Comparison of ENCODE assay signal across 8 cellular contexts in the genomic region with DNA sequence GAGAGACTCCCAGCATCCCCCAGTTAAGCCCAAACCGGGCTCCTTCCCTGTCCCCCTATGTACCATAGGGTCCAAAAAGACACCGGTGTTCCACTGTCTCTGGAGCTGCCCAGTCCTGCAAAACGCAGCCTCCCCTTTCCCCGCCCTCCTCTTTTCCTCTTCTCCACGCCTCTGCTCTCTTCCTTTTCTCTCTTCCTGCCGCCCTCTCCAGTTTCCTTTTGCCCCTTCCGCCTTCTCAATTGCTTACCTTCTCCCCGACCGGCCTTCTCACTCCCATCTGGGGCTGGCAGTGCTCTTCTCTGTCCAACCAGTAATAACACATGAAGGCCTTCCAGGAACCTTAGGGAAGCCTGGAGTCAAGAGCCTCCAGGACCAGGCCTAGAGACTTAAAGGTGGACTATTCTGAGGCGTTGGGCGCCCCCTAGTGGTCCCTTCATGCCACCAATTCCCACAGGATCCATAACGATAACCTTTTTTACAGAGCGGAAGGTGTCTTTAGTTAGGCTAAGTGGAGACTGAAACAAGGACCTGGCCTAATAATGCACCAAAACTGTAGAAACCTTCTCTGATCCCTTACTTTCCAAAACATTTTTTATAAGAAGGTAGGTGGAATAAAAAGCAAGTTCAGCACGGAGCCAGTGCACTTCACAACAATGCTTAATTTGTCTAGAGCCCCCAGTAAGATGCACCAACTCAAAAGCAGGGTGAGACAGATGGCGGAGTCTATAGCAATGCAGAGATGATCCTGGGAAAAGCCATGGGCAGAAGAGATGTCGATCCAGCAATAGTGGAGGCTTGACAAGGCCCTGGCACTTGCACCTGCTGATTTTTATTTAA. TPM values are rescaled to one million over a fixed set of nuclear protein-coding genes. Genes with fewer than 3 reads are reported as not detected.
DNase-seq lines count a peak whose midpoint lies in the region; ATAC-seq and TF ChIP-seq lines count a peak whose summit lies in the region.

No MANE protein-coding gene starts in this region.

- H3K36me3 Mint-ChIP-seq in activated T-helper 17 cell treated with anti-CD3 and anti-CD28 coated beads, Interleukin-2, amount 50 U/mL, for 72 hours (ENCODE audit: low read depth), result no peaks in the 10 kb centered on the region

- H3K36me3 ChIP-seq in KMS-11 (ENCODE audit: insufficient read depth), result no peaks in the 10 kb centered on the region
- H3K36me3 ChIP-seq in thyroid gland, result no peaks in the 10 kb centered on the region

- TF ChIP-seq CTCF in AG09309 (IDR thresholded peaks at IDR 0.05; ENCODE audit: control insufficient read depth, insufficient read depth, low read depth, low read length, missing control alignments) (peak; percentile 93), KMS-11 (conservative IDR thresholded peaks at IDR 0.05; ENCODE audit: low read depth, low read length) (peak; percentile 98), foreskin keratinocyte (conservative IDR thresholded peaks at IDR 0.05) (peak; percentile 76), omental fat pad (IDR thresholded peaks at IDR 0.05) (peak in 2 of 3 donors; percentile 6 to 16), thyroid gland (IDR thresholded peaks at IDR 0.05) (peak; percentile 57 to 87 (median 80))

- H3K79me2 ChIP-seq in KMS-11 (ENCODE audit: insufficient read depth, low read depth), result no peaks in the 10 kb centered on the region

- peak overlapping the region; percentile 28 for H2AFZ ChIP-seq in KMS-11 (ENCODE audit: low read depth)

- peak; percentile 34 for DNase-seq in AG09309 (ENCODE audit: low read depth)
- peak; percentile 69 for DNase-seq in RPMI7951 (ENCODE audit: low read depth)
- peak in 1 of 2 donors; percentile 50 for DNase-seq in foreskin keratinocyte
- DNase-seq in omental fat pad (ENCODE audit: low spot score), result peak; percentile 89
- peak; percentile 84 to 87 for DNase-seq in thyroid gland

- intact Hi-C loops in thyroid gland (cut with DNase I), result no loop called here

- H3K4me1 ChIP-seq in KMS-11 (ENCODE audit: low read depth, poor library complexity, severe bottlenecking) (no peaks in the 10 kb centered on the region), foreskin keratinocyte (no peaks in the 10 kb centered on the region), thyroid gland (peaks cover 0 to 8% of the 10 kb centered on the region in 2 donors)

- no peaks in the 10 kb centered on the region for H3K9me3 Mint-ChIP-seq in activated T-helper 17 cell treated with anti-CD3 and anti-CD28 coated beads, Interleukin-2, amount 50 U/mL, for 72 hours

- H3K4me3 ChIP-seq in AG09309 (ENCODE audit: control insufficient read depth, low read depth, low read length) (no peak overlapping the region), KMS-11 (IDR thresholded peaks at IDR 0.05; ENCODE audit: insufficient read depth, low read depth, low read length) (no peak overlapping the region), thyroid gland (replicated peaks in 1 of 3) (no peak overlapping the region)

- no peaks in the 10 kb centered on the region for H4K20me1 ChIP-seq in KMS-11 (ENCODE audit: insufficient read depth)

- peak; percentile 47 for ATAC-seq in GM19035 (IDR thresholded peaks at IDR 0.05; ENCODE audit: unreplicated experiment)
- ATAC-seq in activated T-helper 17 cell treated with anti-CD3 and anti-CD28 coated beads, Interleukin-2, amount 50 U/mL, for 72 hours (replicated peaks), result peak; percentile 49
- ATAC-seq in foreskin keratinocyte, result peak; percentile 73
- ATAC-seq in omental fat pad (ENCODE audit: low FRiP score), result peak; percentile 67

- no peak overlapping the region for H3K27ac ChIP-seq in KMS-11
- no peak overlapping the region for H3K27ac ChIP-seq in foreskin keratinocyte
- H3K27ac ChIP-seq in thyroid gland, result no peak overlapping the region

- no peak overlapping the region for H3K4me2 ChIP-seq in KMS-11

- WGBS in thyroid gland, 2 donors, result 48 to 49% methylated on average over 16 of the region's 16 CpGs

- TF ChIP-seq POLR2A in thyroid gland (IDR thresholded peaks at IDR 0.05), result no peak

- no peak overlapping the region for H3K27ac Mint-ChIP-seq in activated T-helper 17 cell treated with anti-CD3 and anti-CD28 coated beads, Interleukin-2, amount 50 U/mL, for 72 hours

- no peaks in the 10 kb centered on the region for H3K4me1 Mint-ChIP-seq in activated T-helper 17 cell treated with anti-CD3 and anti-CD28 coated beads, Interleukin-2, amount 50 U/mL, for 72 hours

- H3K4me3 Mint-ChIP-seq in activated T-helper 17 cell treated with anti-CD3 and anti-CD28 coated beads, Interleukin-2, amount 50 U/mL, for 72 hours, result no peak overlapping the region

- H3K27me3 Mint-ChIP-seq in activated T-helper 17 cell treated with anti-CD3 and anti-CD28 coated beads, Interleukin-2, amount 50 U/mL, for 72 hours, result peaks cover 8% of the 10 kb centered on the region

- H3K9me3 ChIP-seq in thyroid gland, result no peaks in the 10 kb centered on the region

- H3K9ac ChIP-seq in KMS-11, result no peak overlapping the region

- H3K27me3 ChIP-seq in KMS-11 (ENCODE audit: insufficient read depth, low read depth), result no peaks in the 10 kb centered on the region
- H3K27me3 ChIP-seq in foreskin keratinocyte, result no peaks in the 10 kb centered on the region
- no peaks in the 10 kb centered on the region for H3K27me3 ChIP-seq in thyroid gland

RNA-seq across cellular contexts. Expression of gene MSRB2, which starts 27.2 kb away (rescaled TPM):
- 25.1 and 31.0 TPM in 2 replicates for total RNA-seq in RPMI7951 (2014; rRNA removed; shearing (Covaris generic))
- 10 to 100 TPM in 1 of 2 donors, 1 to 10 TPM in 1; 6.0 to 14.2 TPM for total RNA-seq in activated T-helper 17 cell treated with anti-CD3 and anti-CD28 coated beads, Interleukin-2, amount 50 U/mL, for 72 hours
- total RNA-seq in foreskin keratinocyte (13.6 and 17.0 TPM in 2 replicates), omental fat pad (10 to 100 TPM; 16.5 to 31.4 (median 24.6) TPM), thyroid gland (10 to 100 TPM; 15.4 to 49.6 (median 30.7) TPM)
- polyA plus RNA-seq in foreskin keratinocyte, result 36.1 and 44.8 TPM in 2 replicates

Comparison
In these comparisons a context has a peak if more than half of its experiments do, and no peak if none do; other contexts are left out.
1. CTCF ChIP-seq: peak in every context shown above with its lines; median percentile 98 in KMS-11; 93 in AG09309; 80 in thyroid gland; 76 in foreskin keratinocyte; 11 in omental fat pad.